ENCODE assay signal across 20 cellular contexts in genomic region chrX:134792077-134792476, GRCh38. TPM values are rescaled to one million over a fixed set of nuclear protein-coding genes. Genes with fewer than 3 reads are reported as not detected.
DNase-seq lines count a peak whose midpoint lies in the region; ATAC-seq and TF ChIP-seq lines count a peak whose summit lies in the region.
"Had no signal": no experiment of that assay in that cellular context is flagged by ENCODE, and none has a peak within 500 bp of the region (broad histone marks: within the 10 kb centered on the region; RNA-seq: fewer than 3 reads in every experiment).

No MANE protein-coding gene starts in this region.

- no peak for TF ChIP-seq CTCF in Caco-2 (IDR thresholded peaks at IDR 0.05; ENCODE audit: insufficient read depth in 1 of 2, low read depth in 1 of 2, low read length in 1 of 2, severe bottlenecking in 1 of 2, unreplicated experiment in 1 of 2)
- TF ChIP-seq CTCF in PC-3 (conservative IDR thresholded peaks at IDR 0.05; ENCODE audit: low read depth, low read length) = no peak
- TF ChIP-seq CTCF in type B pancreatic cell (conservative IDR thresholded peaks at IDR 0.05) = no peak

- H3K4me1 Mint-ChIP-seq in Caco-2 (ENCODE audit: low read depth, unreplicated experiment) (peaks cover 24% of the 10 kb centered on the region), type B pancreatic cell (ENCODE audit: unreplicated experiment) (no peaks in the 10 kb centered on the region)

- intact Hi-C loops in Caco-2 (cut with micrococcal nuclease; ENCODE audit: unreplicated experiment) = no loop called here
- intact Hi-C loops in PC-3 (cut with micrococcal nuclease) = no loop called here
- intact Hi-C loops in right cardiac atrium (cut with DNase I) = no loop called here

- H3K27me3 ChIP-seq in Caco-2 (replicated peaks; ENCODE audit: control insufficient read depth, insufficient read depth, low read length) = no peaks in the 10 kb centered on the region
- H3K27me3 ChIP-seq in PC-3 (ENCODE audit: low read length) = no peaks in the 10 kb centered on the region
- no peaks in the 10 kb centered on the region for H3K27me3 ChIP-seq in right cardiac atrium (ENCODE audit: control insufficient read depth, insufficient read depth)
- H3K27me3 ChIP-seq: SJCRH30 had no signal

- no peak overlapping the region for H3K9ac ChIP-seq in PC-3 (ENCODE audit: low read length)
- H3K9ac ChIP-seq: BLaER1 had no signal

- H4K20me1 ChIP-seq in PC-3 (ENCODE audit: low read length) = 0 out of 2 replicates have a peak, but pooled peaks cover 8% of the 10 kb centered on the region

- H3K4me2 ChIP-seq in PC-3 (ENCODE audit: low read length) = no peak overlapping the region
- H3K4me2 ChIP-seq: BLaER1 had no signal

- H3K79me2 ChIP-seq in PC-3 (ENCODE audit: low read length) = peaks cover 48% of the 10 kb centered on the region

- H3K4me3 Mint-ChIP-seq in Caco-2 (ENCODE audit: unreplicated experiment) = peak overlapping the region; percentile 33
- H3K4me3 Mint-ChIP-seq in type B pancreatic cell = no peak overlapping the region
- H3K4me3 Mint-ChIP-seq: CD4-positive, alpha-beta T cell had no signal

- DNase-seq in Caco-2 (no peak), ELR (ENCODE audit: low read depth) (peak; percentile 33), PC-3 (peak; percentile 21), iris pigment epithelial cell (ENCODE audit: low read depth) (peak; percentile 22), right cardiac atrium (no peak), mucosa of gallbladder (ENCODE audit: low spot score) (no peak), type B pancreatic cell (ENCODE audit: extremely low spot score, unreplicated experiment) (no peak)
- DNase-seq: CD4-positive, alpha-beta T cell; DND-41; GDM1; KG1; MV-4-11; NCI-H1105 treated with DMSO at 0.1 percent for 48 hours; NCI-H2029 treated with DMSO at 0.1 percent for 48 hours; NCI-H524 treated with DMSO at 0.1 percent for 48 hours; NCI-H82; SJCRH30 had no signal

- H3K9me2 ChIP-seq in PC-3 (replicated peaks; ENCODE audit: low read length) = no peaks in the 10 kb centered on the region

- 83% methylated on average over 1 of the region's 1 CpG for WGBS in right cardiac atrium

- H3K4me3 ChIP-seq in Caco-2 (ENCODE audit: low read depth, low read length) = no peak overlapping the region
- H3K4me3 ChIP-seq in PC-3 (ENCODE audit: low read length) = no peak overlapping the region
- H3K4me3 ChIP-seq in right cardiac atrium (ENCODE audit: low read length) = no peak overlapping the region
- H3K4me3 ChIP-seq: BLaER1, SJCRH30 had no signal

- H3K27me3 Mint-ChIP-seq in Caco-2 (ENCODE audit: insufficient read depth, unreplicated experiment) (no peaks in the 10 kb centered on the region), type B pancreatic cell (no peaks in the 10 kb centered on the region)
- H3K27me3 Mint-ChIP-seq: CD4-positive, alpha-beta T cell had no signal

- POLR2A ChIA-PET in Caco-2 (lab: Charles Lee) (no interaction called here), PC-3 (lab: Charles Lee; ENCODE audit: unreplicated experiment) (interaction anchor here (0.7 kb wide), 1 partner anchor 171 kb away, joined by 3 read pairs; no protein-coding TSS in a partner anchor)

- CTCF ChIA-PET in Caco-2 (lab: Charles Lee) = no interaction called here
- CTCF ChIA-PET in PC-3 (lab: Charles Lee) = interaction anchor here (1.3 kb wide), 1 partner anchor 9 kb away, joined by 3 read pairs; no protein-coding TSS in a partner anchor

- ATAC-seq in PC-3 = no peak
- ATAC-seq in GM21717 (IDR thresholded peaks at IDR 0.05; ENCODE audit: unreplicated experiment) = no peak
- ATAC-seq in right cardiac atrium = no peak
- ATAC-seq: HepG2 had no signal

- H3K9me3 ChIP-seq in Caco-2 (no peaks in the 10 kb centered on the region), PC-3 (ENCODE audit: low read length) (no peaks in the 10 kb centered on the region), right cardiac atrium (ENCODE audit: control insufficient read depth, low read length) (no peaks in the 10 kb centered on the region)
- H3K9me3 ChIP-seq: BLaER1, SJCRH30 had no signal

- no peaks in the 10 kb centered on the region; the same call in 1 of the 2 replicates for H3K36me3 ChIP-seq in Caco-2 (ENCODE audit: control insufficient read depth, insufficient read depth, low read length)
- peaks cover 26% of the 10 kb centered on the region for H3K36me3 ChIP-seq in PC-3 (ENCODE audit: low read depth, low read length)

- peaks cover 45% of the 10 kb centered on the region for H3K36me3 Mint-ChIP-seq in Caco-2 (ENCODE audit: insufficient read depth, unreplicated experiment)
- H3K36me3 Mint-ChIP-seq in type B pancreatic cell = peaks cover 8% of the 10 kb centered on the region

- peaks cover 12% of the 10 kb centered on the region; the same call in 1 of the 2 replicates for H3K4me1 ChIP-seq in Caco-2
- H3K4me1 ChIP-seq in PC-3 (ENCODE audit: insufficient read depth, low read length) = peaks cover 37% of the 10 kb centered on the region
- H3K4me1 ChIP-seq in right cardiac atrium (ENCODE audit: control insufficient read depth, insufficient read depth, low read length) = no peaks in the 10 kb centered on the region

- BruUV-seq in Caco-2 (replicated peaks; lab: Mats Ljungman, UMichigan) (no TSS peak), PC-3 (replicated peaks; lab: Mats Ljungman, UMichigan) (no TSS peak)

- no peak overlapping the region for H2AFZ ChIP-seq in PC-3 (ENCODE audit: low read length)

- no peak overlapping the region for H3K27ac ChIP-seq in PC-3 (ENCODE audit: low read length)
- H3K27ac ChIP-seq in right cardiac atrium (ENCODE audit: low read length) = no peak overlapping the region
- H3K27ac ChIP-seq: BLaER1, SJCRH30 had no signal

- H3K9me3 Mint-ChIP-seq in Caco-2 (ENCODE audit: unreplicated experiment) = no peaks in the 10 kb centered on the region
- no peaks in the 10 kb centered on the region for H3K9me3 Mint-ChIP-seq in type B pancreatic cell
- H3K9me3 Mint-ChIP-seq: CD4-positive, alpha-beta T cell had no signal

- H3F3A ChIP-seq in PC-3 (ENCODE audit: low read length, unreplicated experiment) = no peaks in the 10 kb centered on the region

- peak overlapping the region; percentile 77 for H3K27ac Mint-ChIP-seq in Caco-2 (ENCODE audit: unreplicated experiment)
- H3K27ac Mint-ChIP-seq in type B pancreatic cell = no peak overlapping the region
- H3K27ac Mint-ChIP-seq: CD4-positive, alpha-beta T cell had no signal

RNA-seq across cellular contexts. Expression of gene PABIR2, which starts 4.9 kb away (rescaled TPM):
- total RNA-seq in Caco-2 (2022) = 37.6 and 41.0 TPM in 2 replicates
- 12.0 and 13.9 TPM in 2 replicates for total RNA-seq in PC-3 (2014; rRNA removed)
- 10 to 100 TPM; 12.7 to 15.5 (median 13.7) TPM for total RNA-seq in right cardiac atrium
- 11.1 TPM for polyA plus RNA-seq in right cardiac atrium
- 18.4 TPM for total RNA-seq in mucosa of gallbladder
- 14.7 and 24.2 TPM in 2 replicates for total RNA-seq in type B pancreatic cell (ENCODE audit: low replicate concordance)

Comparison
In these comparisons a context has a peak if more than half of its experiments do, and no peak if none do; other contexts are left out.
1. DNase-seq: peak in ELR (single experiment), PC-3 (single experiment) and iris pigment epithelial cell (single experiment); none in Caco-2 (0 of 2), right cardiac atrium (0 of 3), mucosa of gallbladder (single experiment) and type B pancreatic cell (single experiment).